ENCODE assay signal across 2 cellular contexts in the genomic region with DNA sequence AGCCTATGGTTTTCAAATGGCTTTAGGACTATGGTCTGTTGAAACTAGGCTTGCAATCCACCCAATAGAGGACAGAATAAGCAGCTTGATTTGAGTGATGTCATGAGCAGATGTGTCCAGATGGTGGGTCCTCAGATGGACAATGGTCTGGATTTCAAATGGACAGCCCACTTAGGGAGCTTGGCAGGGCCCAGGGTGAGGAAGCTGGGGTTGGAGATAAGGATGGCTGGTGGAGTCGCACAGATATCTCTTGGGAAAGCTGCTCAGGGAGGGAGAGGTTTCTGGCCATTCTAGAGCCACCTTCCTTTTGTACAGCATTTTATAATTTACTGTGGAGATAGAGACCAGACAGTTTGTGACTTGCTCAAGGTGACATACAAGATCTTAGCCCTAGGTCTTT.
TF ChIP-seq lines count a peak whose summit lies in the region.

No MANE protein-coding gene starts in this region.

TF ChIP-seq in GM23338, 12 proteins besides CTCF, POLR2A, EP300 and RAD21 (continued from another document):
- TF ChIP-seq, protein P1, sequence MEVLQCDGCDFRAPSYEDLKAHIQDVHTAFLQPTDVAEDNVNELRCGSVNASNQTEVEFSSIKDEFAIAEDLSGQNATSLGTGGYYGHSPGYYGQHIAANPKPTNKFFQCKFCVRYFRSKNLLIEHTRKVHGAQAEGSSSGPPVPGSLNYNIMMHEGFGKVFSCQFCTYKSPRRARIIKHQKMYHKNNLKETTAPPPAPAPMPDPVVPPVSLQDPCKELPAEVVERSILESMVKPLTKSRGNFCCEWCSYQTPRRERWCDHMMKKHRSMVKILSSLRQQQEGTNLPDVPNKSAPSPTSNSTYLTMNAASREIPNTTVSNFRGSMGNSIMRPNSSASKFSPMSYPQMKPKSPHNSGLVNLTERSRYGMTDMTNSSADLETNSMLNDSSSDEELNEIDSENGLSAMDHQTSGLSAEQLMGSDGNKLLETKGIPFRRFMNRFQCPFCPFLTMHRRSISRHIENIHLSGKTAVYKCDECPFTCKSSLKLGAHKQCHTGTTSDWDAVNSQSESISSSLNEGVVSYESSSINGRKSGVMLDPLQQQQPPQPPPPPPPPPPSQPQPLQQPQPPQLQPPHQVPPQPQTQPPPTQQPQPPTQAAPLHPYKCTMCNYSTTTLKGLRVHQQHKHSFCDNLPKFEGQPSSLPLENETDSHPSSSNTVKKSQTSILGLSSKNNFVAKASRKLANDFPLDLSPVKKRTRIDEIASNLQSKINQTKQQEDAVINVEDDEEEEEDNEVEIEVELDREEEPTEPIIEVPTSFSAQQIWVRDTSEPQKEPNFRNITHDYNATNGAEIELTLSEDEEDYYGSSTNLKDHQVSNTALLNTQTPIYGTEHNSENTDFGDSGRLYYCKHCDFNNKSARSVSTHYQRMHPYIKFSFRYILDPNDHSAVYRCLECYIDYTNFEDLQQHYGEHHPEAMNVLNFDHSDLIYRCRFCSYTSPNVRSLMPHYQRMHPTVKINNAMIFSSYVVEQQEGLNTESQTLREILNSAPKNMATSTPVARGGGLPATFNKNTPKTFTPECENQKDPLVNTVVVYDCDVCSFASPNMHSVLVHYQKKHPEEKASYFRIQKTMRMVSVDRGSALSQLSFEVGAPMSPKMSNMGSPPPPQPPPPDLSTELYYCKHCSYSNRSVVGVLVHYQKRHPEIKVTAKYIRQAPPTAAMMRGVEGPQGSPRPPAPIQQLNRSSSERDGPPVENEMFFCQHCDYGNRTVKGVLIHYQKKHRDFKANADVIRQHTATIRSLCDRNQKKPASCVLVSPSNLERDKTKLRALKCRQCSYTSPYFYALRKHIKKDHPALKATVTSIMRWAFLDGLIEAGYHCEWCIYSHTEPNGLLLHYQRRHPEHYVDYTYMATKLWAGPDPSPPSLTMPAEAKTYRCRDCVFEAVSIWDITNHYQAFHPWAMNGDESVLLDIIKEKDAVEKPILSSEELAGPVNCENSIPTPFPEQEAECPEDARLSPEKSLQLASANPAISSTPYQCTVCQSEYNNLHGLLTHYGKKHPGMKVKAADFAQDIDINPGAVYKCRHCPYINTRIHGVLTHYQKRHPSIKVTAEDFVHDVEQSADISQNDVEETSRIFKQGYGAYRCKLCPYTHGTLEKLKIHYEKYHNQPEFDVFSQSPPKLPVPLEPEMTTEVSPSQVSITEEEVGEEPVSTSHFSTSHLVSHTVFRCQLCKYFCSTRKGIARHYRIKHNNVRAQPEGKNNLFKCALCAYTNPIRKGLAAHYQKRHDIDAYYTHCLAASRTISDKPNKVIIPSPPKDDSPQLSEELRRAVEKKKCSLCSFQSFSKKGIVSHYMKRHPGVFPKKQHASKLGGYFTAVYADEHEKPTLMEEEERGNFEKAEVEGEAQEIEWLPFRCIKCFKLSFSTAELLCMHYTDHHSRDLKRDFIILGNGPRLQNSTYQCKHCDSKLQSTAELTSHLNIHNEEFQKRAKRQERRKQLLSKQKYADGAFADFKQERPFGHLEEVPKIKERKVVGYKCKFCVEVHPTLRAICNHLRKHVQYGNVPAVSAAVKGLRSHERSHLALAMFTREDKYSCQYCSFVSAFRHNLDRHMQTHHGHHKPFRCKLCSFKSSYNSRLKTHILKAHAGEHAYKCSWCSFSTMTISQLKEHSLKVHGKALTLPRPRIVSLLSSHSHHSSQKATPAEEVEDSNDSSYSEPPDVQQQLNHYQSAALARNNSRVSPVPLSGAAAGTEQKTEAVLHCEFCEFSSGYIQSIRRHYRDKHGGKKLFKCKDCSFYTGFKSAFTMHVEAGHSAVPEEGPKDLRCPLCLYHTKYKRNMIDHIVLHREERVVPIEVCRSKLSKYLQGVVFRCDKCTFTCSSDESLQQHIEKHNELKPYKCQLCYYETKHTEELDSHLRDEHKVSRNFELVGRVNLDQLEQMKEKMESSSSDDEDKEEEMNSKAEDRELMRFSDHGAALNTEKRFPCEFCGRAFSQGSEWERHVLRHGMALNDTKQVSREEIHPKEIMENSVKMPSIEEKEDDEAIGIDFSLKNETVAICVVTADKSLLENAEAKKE (CRISPR knock-in tag; IDR thresholded peaks at IDR 0.05): no peak

TF ChIP-seq in K562, 482 proteins besides CTCF, POLR2A, EP300 and RAD21 (continued from another document and continues in another):
- TF ChIP-seq ZNF174 (CRISPR knock-in tag; IDR thresholded peaks at IDR 0.05) (no peak), MAZ (CRISPR knock-in tag; conservative IDR thresholded peaks at IDR 0.05 in 1 of 2, IDR thresholded peaks at IDR 0.05 in 1 of 2) (peak in 1 of 2 experiments; percentile 47; a peak in 1 of 4 replicates), ZNF79 (CRISPR knock-in tag; IDR thresholded peaks at IDR 0.05; ENCODE audit: low read depth) (no peak), TOE1 (IDR thresholded peaks at IDR 0.05; ENCODE audit: borderline replicate concordance) (no peak), TOE1 (CRISPR knock-in tag; IDR thresholded peaks at IDR 0.05; ENCODE audit: borderline replicate concordance, low read depth) (no peak), CREB1 (IDR thresholded peaks at IDR 0.05) (no peak), CREB1 (CRISPR knock-in tag; IDR thresholded peaks at IDR 0.05) (no peak), TAL1 (IDR thresholded peaks at IDR 0.05) (peak; percentile 88), ZKSCAN3 (CRISPR knock-in tag; IDR thresholded peaks at IDR 0.05) (no peak), ZNF589 (CRISPR knock-in tag; IDR thresholded peaks at IDR 0.05; ENCODE audit: low read depth) (peak; percentile 94), TRIM24 (IDR thresholded peaks at IDR 0.05) (peak; percentile 77 to 84), TCF3 (CRISPR knock-in tag; IDR thresholded peaks at IDR 0.05) (peak; percentile 87), DMBX1 (CRISPR knock-in tag; IDR thresholded peaks at IDR 0.05; ENCODE audit: borderline replicate concordance) (peak; percentile 63; the same call in 1 of the 2 replicates), CBX5 (IDR thresholded peaks at IDR 0.05; ENCODE audit: borderline replicate concordance, low read depth) (no peak), SMARCB1 (IDR thresholded peaks at IDR 0.05; ENCODE audit: insufficient read length, low read depth) (no peak), ZNF699 (CRISPR knock-in tag; IDR thresholded peaks at IDR 0.05; ENCODE audit: insufficient replicate concordance) (no peak), ZNF407 (IDR thresholded peaks at IDR 0.05; ENCODE audit: low read depth) (no peak), MEF2D (tag; conservative IDR thresholded peaks at IDR 0.05; ENCODE audit: low read depth) (0 out of 2 replicates have a peak, but pooled peaks have one; percentile 25), TEAD1 (CRISPR knock-in tag; IDR thresholded peaks at IDR 0.05) (0 out of 4 replicates have a peak, but pooled peaks of 1 of the 2 experiments have one; percentile 38), NFIC (IDR thresholded peaks at IDR 0.05) (peak; percentile 67)
- TF ChIP-seq, protein P2, sequence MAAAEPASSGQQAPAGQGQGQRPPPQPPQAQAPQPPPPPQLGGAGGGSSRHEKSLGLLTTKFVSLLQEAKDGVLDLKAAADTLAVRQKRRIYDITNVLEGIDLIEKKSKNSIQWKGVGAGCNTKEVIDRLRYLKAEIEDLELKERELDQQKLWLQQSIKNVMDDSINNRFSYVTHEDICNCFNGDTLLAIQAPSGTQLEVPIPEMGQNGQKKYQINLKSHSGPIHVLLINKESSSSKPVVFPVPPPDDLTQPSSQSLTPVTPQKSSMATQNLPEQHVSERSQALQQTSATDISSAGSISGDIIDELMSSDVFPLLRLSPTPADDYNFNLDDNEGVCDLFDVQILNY (CRISPR knock-in tag; IDR thresholded peaks at IDR 0.05): no peak
- TF ChIP-seq, protein P3, sequence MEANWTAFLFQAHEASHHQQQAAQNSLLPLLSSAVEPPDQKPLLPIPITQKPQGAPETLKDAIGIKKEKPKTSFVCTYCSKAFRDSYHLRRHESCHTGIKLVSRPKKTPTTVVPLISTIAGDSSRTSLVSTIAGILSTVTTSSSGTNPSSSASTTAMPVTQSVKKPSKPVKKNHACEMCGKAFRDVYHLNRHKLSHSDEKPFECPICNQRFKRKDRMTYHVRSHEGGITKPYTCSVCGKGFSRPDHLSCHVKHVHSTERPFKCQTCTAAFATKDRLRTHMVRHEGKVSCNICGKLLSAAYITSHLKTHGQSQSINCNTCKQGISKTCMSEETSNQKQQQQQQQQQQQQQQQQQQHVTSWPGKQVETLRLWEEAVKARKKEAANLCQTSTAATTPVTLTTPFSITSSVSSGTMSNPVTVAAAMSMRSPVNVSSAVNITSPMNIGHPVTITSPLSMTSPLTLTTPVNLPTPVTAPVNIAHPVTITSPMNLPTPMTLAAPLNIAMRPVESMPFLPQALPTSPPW (CRISPR knock-in tag; IDR thresholded peaks at IDR 0.05): peak; percentile 43
- TF ChIP-seq, protein P4, sequence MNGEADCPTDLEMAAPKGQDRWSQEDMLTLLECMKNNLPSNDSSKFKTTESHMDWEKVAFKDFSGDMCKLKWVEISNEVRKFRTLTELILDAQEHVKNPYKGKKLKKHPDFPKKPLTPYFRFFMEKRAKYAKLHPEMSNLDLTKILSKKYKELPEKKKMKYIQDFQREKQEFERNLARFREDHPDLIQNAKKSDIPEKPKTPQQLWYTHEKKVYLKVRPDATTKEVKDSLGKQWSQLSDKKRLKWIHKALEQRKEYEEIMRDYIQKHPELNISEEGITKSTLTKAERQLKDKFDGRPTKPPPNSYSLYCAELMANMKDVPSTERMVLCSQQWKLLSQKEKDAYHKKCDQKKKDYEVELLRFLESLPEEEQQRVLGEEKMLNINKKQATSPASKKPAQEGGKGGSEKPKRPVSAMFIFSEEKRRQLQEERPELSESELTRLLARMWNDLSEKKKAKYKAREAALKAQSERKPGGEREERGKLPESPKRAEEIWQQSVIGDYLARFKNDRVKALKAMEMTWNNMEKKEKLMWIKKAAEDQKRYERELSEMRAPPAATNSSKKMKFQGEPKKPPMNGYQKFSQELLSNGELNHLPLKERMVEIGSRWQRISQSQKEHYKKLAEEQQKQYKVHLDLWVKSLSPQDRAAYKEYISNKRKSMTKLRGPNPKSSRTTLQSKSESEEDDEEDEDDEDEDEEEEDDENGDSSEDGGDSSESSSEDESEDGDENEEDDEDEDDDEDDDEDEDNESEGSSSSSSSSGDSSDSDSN (IDR thresholded peaks at IDR 0.05; ENCODE audit: borderline replicate concordance in 1 of 2, low read depth in 2 of 2, low read length in 2 of 2): no peak
- TF ChIP-seq, protein P5, sequence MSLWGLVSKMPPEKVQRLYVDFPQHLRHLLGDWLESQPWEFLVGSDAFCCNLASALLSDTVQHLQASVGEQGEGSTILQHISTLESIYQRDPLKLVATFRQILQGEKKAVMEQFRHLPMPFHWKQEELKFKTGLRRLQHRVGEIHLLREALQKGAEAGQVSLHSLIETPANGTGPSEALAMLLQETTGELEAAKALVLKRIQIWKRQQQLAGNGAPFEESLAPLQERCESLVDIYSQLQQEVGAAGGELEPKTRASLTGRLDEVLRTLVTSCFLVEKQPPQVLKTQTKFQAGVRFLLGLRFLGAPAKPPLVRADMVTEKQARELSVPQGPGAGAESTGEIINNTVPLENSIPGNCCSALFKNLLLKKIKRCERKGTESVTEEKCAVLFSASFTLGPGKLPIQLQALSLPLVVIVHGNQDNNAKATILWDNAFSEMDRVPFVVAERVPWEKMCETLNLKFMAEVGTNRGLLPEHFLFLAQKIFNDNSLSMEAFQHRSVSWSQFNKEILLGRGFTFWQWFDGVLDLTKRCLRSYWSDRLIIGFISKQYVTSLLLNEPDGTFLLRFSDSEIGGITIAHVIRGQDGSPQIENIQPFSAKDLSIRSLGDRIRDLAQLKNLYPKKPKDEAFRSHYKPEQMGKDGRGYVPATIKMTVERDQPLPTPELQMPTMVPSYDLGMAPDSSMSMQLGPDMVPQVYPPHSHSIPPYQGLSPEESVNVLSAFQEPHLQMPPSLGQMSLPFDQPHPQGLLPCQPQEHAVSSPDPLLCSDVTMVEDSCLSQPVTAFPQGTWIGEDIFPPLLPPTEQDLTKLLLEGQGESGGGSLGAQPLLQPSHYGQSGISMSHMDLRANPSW (CRISPR knock-in tag; IDR thresholded peaks at IDR 0.05): no peak
